17 cellular contexts compared by ENCODE assay signal in the genomic region with DNA sequence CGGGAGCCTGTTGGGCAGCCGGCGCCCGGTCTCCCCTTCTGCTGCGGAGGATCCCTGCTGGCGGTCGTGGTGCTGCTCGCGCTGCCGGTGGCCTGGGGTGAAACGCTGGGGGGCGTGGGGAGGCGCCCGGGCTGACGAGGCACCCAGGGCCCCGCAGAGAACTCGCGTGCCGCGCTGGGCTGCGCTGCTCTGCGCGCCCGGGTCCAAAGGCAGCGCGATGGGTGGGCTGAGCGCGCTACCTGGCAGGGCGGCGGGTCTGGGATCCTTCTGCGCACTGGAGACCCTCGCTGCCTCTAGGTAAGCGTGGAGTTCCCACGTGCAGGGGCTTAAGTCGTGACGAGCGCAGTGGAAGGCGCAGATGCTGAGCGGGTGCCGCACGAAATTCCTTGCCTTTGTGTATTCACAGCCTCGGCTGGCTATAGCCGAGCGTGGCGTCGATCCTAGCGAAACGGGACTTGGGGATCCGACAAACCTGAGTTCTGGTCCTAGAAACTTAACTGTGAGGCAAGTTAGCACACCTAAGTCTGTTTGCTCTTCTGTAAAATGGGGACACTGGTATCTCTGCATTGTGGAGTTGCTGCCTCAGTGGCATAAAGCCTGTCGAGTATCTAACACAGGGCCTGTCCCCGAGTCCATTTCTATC. TPM values are rescaled to one million over a fixed set of nuclear protein-coding genes. Genes with fewer than 3 reads are reported as not detected.
DNase-seq lines count a peak whose midpoint lies in the region; ATAC-seq, FAIRE-seq and TF ChIP-seq lines count a peak whose summit lies in the region.
"Had no signal": no experiment of that assay in that cellular context is flagged by ENCODE, and none has a peak within 500 bp of the region (broad histone marks: within the 10 kb centered on the region; RNA-seq: fewer than 3 reads in every experiment).

No MANE protein-coding gene starts in this region.

- H3K4me2 ChIP-seq in SK-N-SH: no peak overlapping the region; the same call in 1 of the 2 replicates
- no peak overlapping the region for H3K4me2 ChIP-seq in keratinocyte (ENCODE audit: control insufficient read depth, extremely low read depth, insufficient read depth, low read depth, low read length)

- FAIRE-seq in keratinocyte (lab: Jason Lieb, UNC) (peak; percentile 76), frontal cortex (lab: Jason Lieb, UNC) (no peak)
- FAIRE-seq: A204.1, endometrium had no signal

- H3K4me1 Mint-ChIP-seq in WTC11: peaks cover 40% of the 10 kb centered on the region
- H3K4me1 Mint-ChIP-seq: brain, nephron had no signal

- no peaks in the 10 kb centered on the region for H3K79me2 ChIP-seq in SK-N-SH (ENCODE audit: insufficient read depth)
- no peaks in the 10 kb centered on the region for H3K79me2 ChIP-seq in keratinocyte (ENCODE audit: control insufficient read depth, insufficient read depth, low read length)

- H3K9ac ChIP-seq in SK-N-SH: no peak overlapping the region
- H3K9ac ChIP-seq in keratinocyte (ENCODE audit: control insufficient read depth, extremely low read depth, insufficient read depth, low read length): no peak overlapping the region

- H3K27me3 ChIP-seq in SK-N-SH (ENCODE audit: insufficient read depth) (peaks cover 39% of the 10 kb centered on the region), keratinocyte (ENCODE audit: control insufficient read depth, extremely low read depth, insufficient read depth, low read length) (peaks cover 35% of the 10 kb centered on the region), stomach (peaks cover 10 to 62% (median 24%) of the 10 kb centered on the region in 3 donors)

- no peak for TF ChIP-seq POLR2A in stomach (IDR thresholded peaks at IDR 0.05)

- no peak for TF ChIP-seq RAD21 in SK-N-SH (IDR thresholded peaks at IDR 0.05; ENCODE audit: low read length)

- H3K4me3 ChIP-seq in SK-N-SH (ENCODE audit: low read depth in 2 of 2, low read length in 1 of 2) (no peak overlapping the region), keratinocyte (ENCODE audit: control insufficient read depth in 2 of 3, extremely low read depth in 1 of 3, insufficient read depth in 2 of 3, low read depth in 1 of 3, low read length in 3 of 3) (no peak overlapping the region), stomach (peak overlapping the region in 3 of 4 donors; percentile 8 to 31 (median 25))

- POLR2A ChIA-PET in SK-N-SH (lab: Yijun Ruan, JAX) (no interaction called here), WTC11 (lab: Charles Lee) (interaction anchor here (0.7 kb wide), 1 partner anchor 304 kb away, joined by 3 read pairs; no protein-coding TSS in a partner anchor)

- no peaks in the 10 kb centered on the region for H3K4me1 ChIP-seq in SK-N-SH (ENCODE audit: control insufficient read depth in 1 of 2, insufficient read depth in 2 of 2, low read depth in 1 of 2, low read length in 1 of 2)
- no peaks in the 10 kb centered on the region for H3K4me1 ChIP-seq in keratinocyte (ENCODE audit: control insufficient read depth, extremely low read depth, insufficient read depth, low read length)
- peaks cover 6 to 12% (median 9%) of the 10 kb centered on the region in 4 donors for H3K4me1 ChIP-seq in stomach

- H3K9me3 Mint-ChIP-seq in WTC11: peaks cover 24% of the 10 kb centered on the region

- no peak overlapping the region for H3K27ac Mint-ChIP-seq in WTC11
- H3K27ac Mint-ChIP-seq: activated CD8-positive, alpha-beta T cell treated with anti-CD3 and anti-CD28 coated beads for 36 hours; brain; CD8-positive, alpha-beta T cell; nephron had no signal

- peaks cover 25% of the 10 kb centered on the region for H3K27me3 Mint-ChIP-seq in WTC11 (ENCODE audit: low read depth)

- no peaks in the 10 kb centered on the region for H3K9me2 ChIP-seq in SK-N-SH

- ATAC-seq in SK-N-SH treated with all-trans-retinoic acid at 6 μM for 48 hours: peak; percentile 43; the same call in 2 of the 3 replicates
- peak; percentile 37 for ATAC-seq in WTC11
- ATAC-seq in HG03175 (IDR thresholded peaks at IDR 0.05; ENCODE audit: unreplicated experiment): no peak
- ATAC-seq: activated CD8-positive, alpha-beta T cell treated with anti-CD3 and anti-CD28 coated beads for 36 hours; CD8-positive, alpha-beta T cell had no signal

- no peaks in the 10 kb centered on the region for H3K36me3 ChIP-seq in SK-N-SH (replicated peaks in 1 of 2; ENCODE audit: control insufficient read depth in 1 of 2, insufficient read depth in 2 of 2, low read length in 1 of 2)
- H3K36me3 ChIP-seq in keratinocyte (ENCODE audit: control insufficient read depth in 2 of 2, extremely low read depth in 1 of 2, insufficient read depth in 2 of 2, low read length in 2 of 2): no peaks in the 10 kb centered on the region
- no peaks in the 10 kb centered on the region for H3K36me3 ChIP-seq in stomach

- H3K4me3 Mint-ChIP-seq in WTC11: peak overlapping the region; percentile 63
- H3K4me3 Mint-ChIP-seq: activated CD8-positive, alpha-beta T cell treated with anti-CD3 and anti-CD28 coated beads for 36 hours; CD8-positive, alpha-beta T cell; nephron had no signal

- no peaks in the 10 kb centered on the region for H4K20me1 ChIP-seq in SK-N-SH (ENCODE audit: insufficient read depth)
- H4K20me1 ChIP-seq in keratinocyte (ENCODE audit: control insufficient read depth, extremely low read depth, insufficient read depth, low read length): no peaks in the 10 kb centered on the region

- H3K36me3 Mint-ChIP-seq in WTC11: peaks cover 26% of the 10 kb centered on the region
- H3K36me3 Mint-ChIP-seq: brain; CD8-positive, alpha-beta T cell had no signal

- no peak overlapping the region for H2AFZ ChIP-seq in SK-N-SH (ENCODE audit: low read depth)
- H2AFZ ChIP-seq in keratinocyte (ENCODE audit: control insufficient read depth, low read length): no peak overlapping the region

- DNase-seq in SK-N-SH (no peak), WTC11 (ENCODE audit: low spot score) (peak; percentile 17), keratinocyte (ENCODE audit: low read depth, low spot score) (no peak), stomach (no peak), NCI-H2171 treated with DMSO at 0.1 percent for 48 hours (lab: John Stamatoyannopoulos, UW) (no peak), frontal cortex (ENCODE audit: low spot score in 2 of 2) (no peak)
- DNase-seq: activated CD8-positive, alpha-beta T cell treated with anti-CD3 and anti-CD28 coated beads for 36 hours; activated gamma-delta T cell; CD8-positive, alpha-beta T cell; Right ventricle myocardium superior had no signal

- no peaks in the 10 kb centered on the region for H3K9me1 ChIP-seq in keratinocyte (ENCODE audit: control insufficient read depth, extremely low read depth, insufficient read depth, low read length)

- intact Hi-C loops in stomach (cut with DNase I; ENCODE audit: low total_unique reads): no loop called here

- TF ChIP-seq CTCF in SK-N-SH (IDR thresholded peaks at IDR 0.05): no peak
- no peak for TF ChIP-seq CTCF in WTC11 (IDR thresholded peaks at IDR 0.05)
- TF ChIP-seq CTCF in keratinocyte (optimal IDR thresholded peaks at IDR 0.05 in 1 of 3, IDR thresholded peaks at IDR 0.05 in 1 of 3, conservative IDR thresholded peaks at IDR 0.05 in 1 of 3; ENCODE audit: extremely low read depth in 1 of 3, insufficient read depth in 2 of 3, low read length in 3 of 3): no peak
- TF ChIP-seq CTCF in stomach (IDR thresholded peaks at IDR 0.05): no peak

- CTCF ChIA-PET in SK-N-SH (lab: Yijun Ruan, JAX) (no interaction called here), WTC11 (lab: Charles Lee) (interaction anchor here (0.8 kb wide), 1 partner anchor 49 kb away, joined by 3 read pairs; no protein-coding TSS in a partner anchor)

- dilution Hi-C loops in keratinocyte (cut with MboI; ENCODE audit: extremely low pct_ligation_motif_present, low sequenced_read_pairs): no loop called here

- no peaks in the 10 kb centered on the region for H3F3A ChIP-seq in SK-N-SH (replicated peaks; ENCODE audit: insufficient read depth)

- 10% methylated on average over 16 of the region's 51 CpGs for WGBS in SK-N-SH (ENCODE audit: low lambda C conversion rate)
- WGBS in stomach, 5 donors: 6 to 31% (median 9%) methylated on average over 11 to 51 of the region's 51 CpGs

- H3K27ac ChIP-seq in SK-N-SH (ENCODE audit: low read depth in 2 of 2, low read length in 1 of 2) (no peak overlapping the region), keratinocyte (ENCODE audit: control insufficient read depth, insufficient read depth, low read length) (no peak overlapping the region), stomach (no peak overlapping the region)

- TF ChIP-seq EP300 in SK-N-SH (IDR thresholded peaks at IDR 0.05; ENCODE audit: borderline replicate concordance in 1 of 2, low read depth in 1 of 2, low read length in 1 of 2): no peak
- no peak for TF ChIP-seq EP300 in stomach (IDR thresholded peaks at IDR 0.05)

- H3K9me3 ChIP-seq in SK-N-SH (no peaks in the 10 kb centered on the region), keratinocyte (ENCODE audit: control insufficient read depth, low read depth, low read length) (no peaks in the 10 kb centered on the region), stomach (peaks cover 0 to 5% (median 0%) of the 10 kb centered on the region in 4 donors)

TF ChIP-seq in SK-N-SH treated with all-trans-retinoic acid at 6 μM for 48 hours, 23 proteins besides CTCF, POLR2A, EP300 and RAD21 (continues in another document):
- TF ChIP-seq ARNTL (CRISPR knock-in tag; IDR thresholded peaks at IDR 0.05; ENCODE audit: borderline replicate concordance, low read depth) (no peak), RARB (CRISPR knock-in tag; IDR thresholded peaks at IDR 0.05) (no peak), ZC3H10 (CRISPR knock-in tag; IDR thresholded peaks at IDR 0.05) (no peak)

TF ChIP-seq in SK-N-SH, 30 proteins besides CTCF, POLR2A, EP300 and RAD21 (continues in another document):
- TF ChIP-seq, protein P1, sequence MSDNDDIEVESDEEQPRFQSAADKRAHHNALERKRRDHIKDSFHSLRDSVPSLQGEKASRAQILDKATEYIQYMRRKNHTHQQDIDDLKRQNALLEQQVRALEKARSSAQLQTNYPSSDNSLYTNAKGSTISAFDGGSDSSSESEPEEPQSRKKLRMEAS (IDR thresholded peaks at IDR 0.05; ENCODE audit: low read depth): no peak

TF ChIP-seq in WTC11, 78 proteins besides CTCF, POLR2A, EP300 and RAD21 (continues in another document):
- no peak for TF ChIP-seq FOXP1 (CRISPR knock-in tag; IDR thresholded peaks at IDR 0.05; ENCODE audit: borderline replicate concordance)

RNA-seq across cellular contexts. Expression of gene CR1L, which starts 24.7 kb away (rescaled TPM):
- polyA plus RNA-seq in SK-N-SH (2012; rRNA removed): not detected in 2 replicates
- not detected in 2 replicates for polyA plus RNA-seq in SK-N-SH (2012; cell fraction: cytosol; rRNA removed)
- polyA plus RNA-seq in SK-N-SH (2012; cell fraction: nucleus; rRNA removed): not detected in 2 replicates
- total RNA-seq in WTC11 (2021): 12.5 to 16.5 TPM (median 13.7 TPM) in 3 replicates
- polyA plus RNA-seq in keratinocyte: not detected in 3 replicates
- polyA plus RNA-seq in keratinocyte (2011; ENCODE audit: low read depth): not detected
- polyA plus RNA-seq in keratinocyte (2011; cell fraction: cytosol; rRNA removed): not detected in 2 replicates
- polyA plus RNA-seq in keratinocyte (2011; cell fraction: nucleus; rRNA removed): not detected in 2 replicates
- polyA plus RNA-seq in keratinocyte (2012; ENCODE audit: low replicate concordance): not detected in 2 replicates
- polyA minus RNA-seq in keratinocyte: 0.13 TPM in 1 of 3 replicates, not detected in the others
- polyA minus RNA-seq in keratinocyte (2011; cell fraction: cytosol; rRNA and poly(A)+ RNA removed): not detected
- not detected in 2 replicates for polyA minus RNA-seq in keratinocyte (2011; cell fraction: nucleus; rRNA and poly(A)+ RNA removed)
- 1 to 10 TPM in 1 of 5 donors, not detected in 4; 1.7 TPM for total RNA-seq in stomach
- polyA plus RNA-seq in stomach: not detected
- not detected for total RNA-seq in frontal cortex
- total RNA-seq: activated CD8-positive, alpha-beta T cell treated with anti-CD3 and anti-CD28 coated beads for 36 hours; CD8-positive, alpha-beta T cell; HT1080; Right ventricle myocardium superior had no signal

Comparison
In these comparisons a context has a peak if more than half of its experiments do, and no peak if none do; other contexts are left out.
1. H3K4me3 ChIP-seq: peak in stomach (3 of 4); none in SK-N-SH (0 of 2) and keratinocyte (0 of 3).